ENCODE assay signal across 1 cellular context in the genomic region with DNA sequence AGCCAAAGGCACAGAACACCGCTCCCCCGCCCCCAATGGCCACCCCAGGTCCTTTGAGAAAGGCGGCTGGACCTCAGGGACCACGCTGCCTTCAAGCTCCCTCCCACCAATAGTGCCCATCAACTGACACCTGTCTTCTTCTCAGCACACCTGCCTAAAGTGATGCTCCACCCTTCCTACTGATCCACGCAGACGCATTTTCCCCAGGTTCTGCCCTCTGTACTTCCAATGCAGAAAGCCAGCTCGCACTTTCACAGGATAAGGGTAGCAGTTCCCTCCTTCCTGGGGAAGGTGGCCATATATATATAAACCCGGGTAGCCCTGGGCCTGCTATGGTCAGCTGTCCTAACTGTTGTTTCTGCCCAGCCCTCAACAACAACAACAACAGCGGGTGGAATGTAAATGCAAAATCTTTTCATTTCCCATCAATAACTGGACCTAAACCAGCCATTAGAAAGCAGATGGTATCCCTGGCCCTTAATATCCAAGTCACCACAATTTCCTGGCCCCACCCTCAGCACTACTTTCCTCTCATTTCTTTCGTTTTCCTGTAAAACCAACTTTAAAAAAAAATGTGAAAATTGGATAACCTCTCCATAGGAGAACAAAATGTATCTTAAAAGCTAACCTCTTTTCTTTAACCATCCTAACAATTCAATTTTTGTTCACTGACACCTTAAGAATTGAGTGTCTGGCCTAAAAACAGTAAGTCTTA.
TF ChIP-seq lines count a peak whose summit lies in the region.

No MANE protein-coding gene starts in this region.

TF ChIP-seq in endothelial cell of umbilical vein, 7 proteins besides CTCF, POLR2A, EP300 and RAD21:
- TF ChIP-seq GATA2 (IDR thresholded peaks at IDR 0.05; ENCODE audit: insufficient read depth, insufficient read length, low read depth, low read length), result no peak
- no peak for TF ChIP-seq POLR2AphosphoS5 (IDR thresholded peaks at IDR 0.05; ENCODE audit: insufficient read depth, low read depth, low read length)
- TF ChIP-seq FOS (IDR thresholded peaks at IDR 0.05; ENCODE audit: borderline replicate concordance, insufficient read depth, low read length), result no peak
- no peak for TF ChIP-seq MYC (IDR thresholded peaks at IDR 0.05; ENCODE audit: low read depth, low read length)
- TF ChIP-seq, protein P1, sequence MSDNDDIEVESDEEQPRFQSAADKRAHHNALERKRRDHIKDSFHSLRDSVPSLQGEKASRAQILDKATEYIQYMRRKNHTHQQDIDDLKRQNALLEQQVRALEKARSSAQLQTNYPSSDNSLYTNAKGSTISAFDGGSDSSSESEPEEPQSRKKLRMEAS (IDR thresholded peaks at IDR 0.05; ENCODE audit: insufficient read depth, insufficient read length), result no peak
- TF ChIP-seq JUN (IDR thresholded peaks at IDR 0.05; ENCODE audit: borderline replicate concordance, insufficient read depth, insufficient read length, low read depth), result no peak
- TF ChIP-seq EZH2 (IDR thresholded peaks at IDR 0.05; ENCODE audit: borderline replicate concordance, low read depth, low read length, severe bottlenecking), result no peak
TF ChIP-seq in endothelial cell of umbilical vein: peak in this region for 0.
